8 cellular contexts compared by ENCODE assay signal in the genomic region with DNA sequence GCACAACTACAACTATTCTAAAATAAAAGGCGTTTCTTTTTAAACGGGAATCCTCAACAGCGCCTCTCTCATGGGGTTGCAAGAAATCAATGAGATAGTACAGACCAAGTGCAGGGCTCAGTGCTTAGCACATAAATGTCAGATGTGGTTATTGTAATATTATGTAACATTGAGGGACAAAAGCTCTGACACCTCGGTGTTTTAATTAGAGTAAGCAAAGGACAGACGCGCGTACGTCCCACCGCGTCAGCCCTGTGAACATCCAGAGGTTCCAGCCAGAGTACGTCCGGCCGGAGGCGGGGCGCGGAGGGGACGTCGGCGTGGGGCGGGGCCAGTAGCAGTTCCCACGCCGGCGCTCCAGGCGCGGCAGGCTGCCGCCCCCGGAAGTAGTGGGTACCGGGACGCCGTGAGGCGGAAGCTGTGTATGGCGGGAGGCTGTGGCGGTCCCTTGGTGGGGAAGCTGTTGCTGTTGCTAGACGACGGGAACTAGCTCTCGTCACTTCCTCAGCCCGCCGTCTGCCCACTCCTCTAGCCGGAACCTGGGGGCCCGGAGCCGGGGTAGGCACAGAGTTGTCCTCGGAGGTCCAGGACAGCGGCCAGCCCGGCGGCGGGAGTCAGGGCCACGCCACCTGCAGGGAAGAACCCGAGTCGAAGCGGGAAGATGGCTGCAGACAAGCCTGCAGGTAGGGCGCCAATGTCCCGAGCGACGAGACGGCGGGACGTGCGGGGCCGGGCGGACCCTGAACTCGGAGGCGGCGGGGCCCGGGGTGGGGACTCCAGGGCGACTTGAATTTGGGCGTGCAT. TPM values are rescaled to one million over a fixed set of nuclear protein-coding genes. Genes with fewer than 3 reads are reported as not detected.
DNase-seq lines count a peak whose midpoint lies in the region; ATAC-seq lines count a peak whose summit lies in the region.

A gene with protein sequence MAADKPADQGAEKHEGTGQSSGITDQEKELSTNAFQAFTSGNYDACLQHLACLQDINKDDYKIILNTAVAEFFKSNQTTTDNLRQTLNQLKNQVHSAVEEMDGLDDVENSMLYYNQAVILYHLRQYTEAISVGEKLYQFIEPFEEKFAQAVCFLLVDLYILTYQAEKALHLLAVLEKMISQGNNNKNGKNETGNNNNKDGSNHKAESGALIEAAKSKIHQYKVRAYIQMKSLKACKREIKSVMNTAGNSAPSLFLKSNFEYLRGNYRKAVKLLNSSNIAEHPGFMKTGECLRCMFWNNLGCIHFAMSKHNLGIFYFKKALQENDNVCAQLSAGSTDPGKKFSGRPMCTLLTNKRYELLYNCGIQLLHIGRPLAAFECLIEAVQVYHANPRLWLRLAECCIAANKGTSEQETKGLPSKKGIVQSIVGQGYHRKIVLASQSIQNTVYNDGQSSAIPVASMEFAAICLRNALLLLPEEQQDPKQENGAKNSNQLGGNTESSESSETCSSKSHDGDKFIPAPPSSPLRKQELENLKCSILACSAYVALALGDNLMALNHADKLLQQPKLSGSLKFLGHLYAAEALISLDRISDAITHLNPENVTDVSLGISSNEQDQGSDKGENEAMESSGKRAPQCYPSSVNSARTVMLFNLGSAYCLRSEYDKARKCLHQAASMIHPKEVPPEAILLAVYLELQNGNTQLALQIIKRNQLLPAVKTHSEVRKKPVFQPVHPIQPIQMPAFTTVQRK (plus strand): TSS at position 389 of the 804 bp plus-strand sequence. CDS start 273 bp downstream, at position 662.

- in situ Hi-C loops in Caki2 (cut with HindIII; ENCODE audit: low pct_unique_long_range_greater_than_20kb, low sequenced_read_pairs), result no loop called here

- peak; percentile 98 for ATAC-seq in GM21381 (IDR thresholded peaks at IDR 0.05; ENCODE audit: unreplicated experiment)
- ATAC-seq in effector memory CD8-positive, alpha-beta T cell (replicated peaks), result peak; percentile 91
- ATAC-seq in memory B cell (ENCODE audit: low read depth), result peak; percentile 95

- H3K4me3 Mint-ChIP-seq in effector memory CD8-positive, alpha-beta T cell, result peak within 1 kb of the TSS; percentile 89 to 93
- H3K4me3 Mint-ChIP-seq in memory B cell, result peak within 1 kb of the TSS; percentile 95

- H3K4me1 Mint-ChIP-seq in effector memory CD8-positive, alpha-beta T cell (ENCODE audit: low read depth in 2 of 2), result peaks cover 21 to 35% of the 10 kb centered on the region in 2 donors
- H3K4me1 Mint-ChIP-seq in memory B cell, result peaks cover 24% of the 10 kb centered on the region

- peaks cover 27% of the 10 kb centered on the region for H3K36me3 Mint-ChIP-seq in effector memory CD8-positive, alpha-beta T cell (ENCODE audit: insufficient read depth)
- peaks cover 7% of the 10 kb centered on the region for H3K36me3 Mint-ChIP-seq in memory B cell

- no peaks in the 10 kb centered on the region for H3K9me3 Mint-ChIP-seq in effector memory CD8-positive, alpha-beta T cell
- no peaks in the 10 kb centered on the region for H3K9me3 Mint-ChIP-seq in memory B cell

- H3K27ac Mint-ChIP-seq in effector memory CD8-positive, alpha-beta T cell, result peak within 1 kb of the TSS; percentile 92 to 95
- H3K27ac Mint-ChIP-seq in memory B cell, result peak within 1 kb of the TSS; percentile 98

- peaks cover 0 to under 1% of the 10 kb centered on the region in 2 donors for H3K27me3 Mint-ChIP-seq in effector memory CD8-positive, alpha-beta T cell
- no peaks in the 10 kb centered on the region for H3K27me3 Mint-ChIP-seq in memory B cell

- DNase-seq in Caki2 (ENCODE audit: low read depth) (peak; percentile 88), HUDEP-2 (lab: John Stamatoyannopoulos, UW; ENCODE audit: unreplicated experiment in 76 of 76) (peak in 75 of 76 experiments; percentile 8 to 95 (median 90)), NOMO-1 treated with dmso at 0.1 percent for 144 hours (lab: John Stamatoyannopoulos, UW; ENCODE audit: unreplicated experiment) (peak; percentile 97), memory B cell (ENCODE audit: low spot score in 2 of 2) (peak; percentile 86 to 92)
- DNase-seq in activated CD8-positive, alpha-beta memory T cell treated with anti-CD3 and anti-CD28 coated beads for 48 hours (ENCODE audit: low read depth in 2 of 3, low spot score in 2 of 3), result peak; percentile 82 to 95 (median 83)
- peak; percentile 95 to 97 (median 96) for DNase-seq in effector memory CD8-positive, alpha-beta T cell
- peak; percentile 86 for DNase-seq in stimulated activated CD8-positive, alpha-beta memory T cell treated with anti-CD3 and anti-CD28 coated beads, Interleukin-12 subunit alpha, Interleukin-12 subunit beta, amount 100 ng/mL, for 24 hours (ENCODE audit: extremely low read depth)

RNA-seq across cellular contexts. Expression of the gene that starts here (rescaled TPM):
- total RNA-seq in Caki2 (2014; rRNA removed; shearing (Covaris generic); ENCODE audit: low replicate concordance), result 8.7 and 16.2 TPM in 2 replicates

Comparison
In these comparisons a context has a peak if more than half of its experiments do, and no peak if none do; other contexts are left out.
1. Peak in every context shown above with its lines: DNase-seq and ATAC-seq.